22 cellular contexts compared by ENCODE assay signal in the genomic region with DNA sequence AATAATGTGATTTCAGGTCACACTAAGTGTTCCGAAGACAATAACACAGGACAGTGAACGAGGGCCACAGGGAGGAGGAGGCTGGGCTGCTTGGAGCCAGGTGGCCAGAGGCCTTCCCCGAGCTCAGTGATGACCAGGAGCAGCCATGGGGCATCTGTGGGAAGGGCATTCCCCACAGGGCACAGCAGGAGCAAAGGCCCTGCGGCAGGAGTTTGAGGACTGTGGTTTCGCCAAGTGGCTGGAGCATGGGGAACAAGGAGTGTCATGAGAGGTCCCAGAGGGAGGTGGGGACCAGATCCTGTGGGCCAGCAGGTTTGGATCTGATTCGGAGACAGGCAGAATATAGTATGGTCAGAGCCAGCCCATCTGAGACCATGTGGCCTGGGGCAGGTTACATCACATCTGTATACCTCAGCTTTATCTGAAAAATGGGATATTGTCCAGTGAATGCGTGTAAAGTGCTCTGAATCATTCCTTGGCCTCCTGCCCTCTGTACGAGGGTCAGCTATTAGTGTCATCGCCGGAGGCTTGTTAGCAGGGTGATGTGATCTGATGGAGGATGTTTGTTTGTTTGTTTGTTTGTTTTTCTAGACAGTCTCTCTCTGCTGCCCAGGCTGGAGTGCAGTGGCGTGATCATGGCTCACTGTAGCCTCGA.
A peak's percentile ranks its signal among the peaks of the same experiment; 100 is the strongest.
DNase-seq lines count a peak whose midpoint lies in the region; FAIRE-seq and TF ChIP-seq lines count a peak whose summit lies in the region.
"Had no signal": no experiment of that assay in that cellular context is flagged by ENCODE, and none has a peak within 500 bp of the region (broad histone marks: within the 10 kb centered on the region; RNA-seq: fewer than 3 reads in every experiment).

No MANE protein-coding gene starts in this region.

- peaks cover 3% of the 10 kb centered on the region for H3K36me3 ChIP-seq in effector memory CD4-positive, alpha-beta T cell (ENCODE audit: control insufficient read depth, insufficient read depth, low read length)
- H3K36me3 ChIP-seq: cardiac muscle cell, HAP-1, right atrium auricular region had no signal

- no peak overlapping the region for H3K27ac ChIP-seq in effector memory CD4-positive, alpha-beta T cell (ENCODE audit: insufficient read depth, low read length, poor library complexity, severe bottlenecking)
- H3K27ac ChIP-seq: cardiac muscle cell, right atrium auricular region, SK-N-MC, upper lobe of right lung had no signal

- DNase-seq in H54 (ENCODE audit: insufficient read length, low spot score), result peak; percentile 56
- peak; percentile 20 for DNase-seq in RCC 7860 (ENCODE audit: low spot score)
- peak; percentile 41 for DNase-seq in choroid plexus epithelial cell (ENCODE audit: low read depth)
- peak; percentile 34 for DNase-seq in posterior vena cava (ENCODE audit: low spot score)
- DNase-seq in GM19238 (ENCODE audit: insufficient read length, low spot score), result no peak
- no peak for DNase-seq in DMS153 treated with DMSO at 0.1 percent for 48 hours (lab: John Stamatoyannopoulos, UW; ENCODE audit: unreplicated experiment)
- DNase-seq in effector memory CD4-positive, alpha-beta T cell, result no peak
- DNase-seq: activated CD4-positive, CD25-positive, alpha-beta regulatory T cell treated with anti-CD3 and anti-CD28 coated beads, Interleukin-2, amount 50 U/mL, for 72 hours; AML-193; dermis blood vessel endothelial cell; DMS79 treated with DMSO at 0.1 percent for 48 hours; naive thymus-derived CD4-positive, alpha-beta T cell; NCI-H1694; NCI-H345; OCI-M1; stimulated activated CD4-positive, alpha-beta T cell treated with anti-CD3 and anti-CD28 coated beads, Interleukin-12 subunit alpha, Interleukin-12 subunit beta, amount 100 ng/mL, for 4 hours; T-helper 9 cell; upper lobe of right lung had no signal

- no peak for TF ChIP-seq POLR2A in H54 (IDR thresholded peaks at IDR 0.05; ENCODE audit: low read depth, low read length)

- H3K9me3 ChIP-seq in effector memory CD4-positive, alpha-beta T cell (ENCODE audit: control insufficient read depth, low read length), result no peaks in the 10 kb centered on the region
- H3K9me3 ChIP-seq: HAP-1, right atrium auricular region, upper lobe of right lung had no signal

- FAIRE-seq in H54 (lab: Jason Lieb, UNC), result peak; percentile 79
- no peak for FAIRE-seq in RCC 7860 (lab: Jason Lieb, UNC)

- peaks cover 3% of the 10 kb centered on the region for H3K4me1 ChIP-seq in effector memory CD4-positive, alpha-beta T cell (ENCODE audit: control insufficient read depth, insufficient read depth, low read length, poor library complexity, severe bottlenecking)
- H3K4me1 ChIP-seq: HAP-1 had no signal

- no peaks in the 10 kb centered on the region for H3K27me3 ChIP-seq in effector memory CD4-positive, alpha-beta T cell (replicated peaks; ENCODE audit: control insufficient read depth, insufficient read depth, low read length, poor library complexity, severe bottlenecking)
- H3K27me3 ChIP-seq: cardiac muscle cell, right atrium auricular region, upper lobe of right lung had no signal

- no peak for TF ChIP-seq CTCF in choroid plexus epithelial cell (conservative IDR thresholded peaks at IDR 0.05; ENCODE audit: low read depth, low read length)

- H3K4me3 ChIP-seq in choroid plexus epithelial cell (ENCODE audit: low read depth, low read length), result no peak overlapping the region
- no peak overlapping the region for H3K4me3 ChIP-seq in effector memory CD4-positive, alpha-beta T cell (ENCODE audit: insufficient read depth, low read depth, low read length, poor library complexity, severe bottlenecking)
- H3K4me3 ChIP-seq: cardiac muscle cell, HAP-1, right atrium auricular region, SK-N-MC, upper lobe of right lung had no signal

- intact Hi-C loops in posterior vena cava (cut with DNase I), result no loop called here

Comparison
In these comparisons a context has a peak if more than half of its experiments do, and no peak if none do; other contexts are left out.
1. DNase-seq: peak in H54 (single experiment), RCC 7860 (single experiment), choroid plexus epithelial cell (single experiment) and posterior vena cava (single experiment); none in GM19238 (single experiment), DMS153 treated with DMSO at 0.1 percent for 48 hours (single experiment) and effector memory CD4-positive, alpha-beta T cell (0 of 3).